Comparison of ENCODE assay signal across 24 cellular contexts in the genomic region with DNA sequence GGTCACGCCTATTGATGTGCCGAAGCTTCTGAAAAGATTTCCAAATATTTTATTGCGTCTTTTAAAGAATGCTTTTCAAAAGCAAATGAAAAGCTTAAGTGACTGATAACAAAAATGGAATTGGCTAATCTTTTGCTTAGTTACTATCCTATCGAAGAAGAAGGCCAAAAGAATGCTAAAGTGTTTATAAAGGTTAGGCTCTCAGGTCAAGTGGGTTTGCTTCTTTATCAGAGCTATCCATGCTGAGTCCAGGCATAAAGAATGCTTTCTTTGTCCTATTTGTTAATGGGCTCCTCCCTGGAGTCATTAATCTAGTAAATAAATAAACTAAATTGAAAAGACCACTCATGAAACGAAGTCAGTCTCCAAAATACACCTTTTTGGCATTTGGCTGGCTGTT.
"Had no signal": no experiment of that assay in that cellular context is flagged by ENCODE, and none has a peak within 500 bp of the region (broad histone marks: within the 10 kb centered on the region; RNA-seq: fewer than 3 reads in every experiment).

No MANE protein-coding gene starts in this region.

- ATAC-seq: activated CD8-positive, alpha-beta T cell treated with anti-CD3 and anti-CD28 coated beads, Interleukin-2, amount 10 ng/mL, durations not matched to agents 7 days and 5 days; body of pancreas; K562; T-helper 17 cell; WTC11 had no signal

- H3K27me3 ChIP-seq: adrenal gland, ascending aorta, body of pancreas had no signal

- H3K27ac ChIP-seq: adrenal gland, ascending aorta, body of pancreas had no signal

- H3K36me3 ChIP-seq: adrenal gland, ascending aorta had no signal

- H3K4me1 ChIP-seq: adrenal gland, ascending aorta had no signal

- H3K4me3 ChIP-seq: adrenal gland, ascending aorta, body of pancreas, K562 had no signal

- DNase-seq: activated CD4-positive, alpha-beta T cell treated with anti-CD3 and anti-CD28 coated beads for 48 hours; activated CD4-positive, alpha-beta T cell treated with anti-CD3 and anti-CD28 coated beads, Interleukin-2, amount 50 U/mL, for 4 hours; activated CD4-positive, CD25-positive, alpha-beta regulatory T cell treated with anti-CD3 and anti-CD28 coated beads, Interleukin-2, amount 50 U/mL, for 72 hours; activated CD8-positive, alpha-beta memory T cell treated with anti-CD3 and anti-CD28 coated beads, Interleukin-2, amount 50 U/mL, for 48 hours; activated CD8-positive, alpha-beta T cell treated with anti-CD3 and anti-CD28 coated beads, Interleukin-2, amount 10 ng/mL, durations not matched to agents 7 days and 5 days; activated naive CD4-positive, alpha-beta T cell treated with anti-CD3 and anti-CD28 coated beads, Interleukin-2, amount 50 U/mL, for 16 hours; activated naive CD8-positive, alpha-beta T cell treated with anti-CD3 and anti-CD28 coated beads, Interleukin-2, amount 10 ng/mL, durations not matched to agents 7 days and 5 days; activated T-cell treated with anti-CD3 and anti-CD28 coated beads, Interleukin-2, amount 50 U/mL, for 1 hour; adrenal gland; body of pancreas; Kasumi-1; NCI-H1048; NCI-H146; NCI-H187 treated with DMSO at 0.1 percent for 48 hours; NCI-H2171; NCI-H345; NCI-H510A; NCI-H526 treated with DMSO at 0.1 percent for 48 hours; SHP77 treated with DMSO at 0.1 percent for 48 hours; T-helper 17 cell; T-helper 9 cell had no signal

- H3K9me3 ChIP-seq: adrenal gland, ascending aorta, body of pancreas had no signal
